7 cellular contexts compared by ENCODE assay signal in the genomic region with DNA sequence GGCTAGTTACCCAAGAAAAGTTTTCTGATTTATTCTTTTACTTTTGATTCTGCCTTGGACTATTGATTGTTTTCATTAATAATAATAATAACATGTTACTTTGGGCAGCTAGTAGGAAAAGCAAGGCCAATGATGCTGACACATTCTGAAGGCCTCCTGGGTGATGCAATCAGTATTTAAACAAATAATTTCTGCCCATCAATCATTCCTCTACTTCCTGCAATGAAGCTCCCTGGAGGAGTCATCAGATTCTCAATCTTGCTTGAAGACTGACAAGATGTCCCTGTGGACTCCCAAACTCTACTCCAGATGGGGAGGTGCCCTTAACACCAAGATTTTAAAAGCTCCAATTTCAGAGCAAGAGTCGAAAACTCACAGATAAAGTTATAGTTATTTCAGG. TPM values are rescaled to one million over a fixed set of nuclear protein-coding genes. Genes with fewer than 3 reads are reported as not detected.
DNase-seq lines count a peak whose midpoint lies in the region; ATAC-seq and TF ChIP-seq lines count a peak whose summit lies in the region.

A gene with protein sequence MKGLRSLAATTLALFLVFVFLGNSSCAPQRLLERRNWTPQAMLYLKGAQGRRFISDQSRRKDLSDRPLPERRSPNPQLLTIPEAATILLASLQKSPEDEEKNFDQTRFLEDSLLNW (plus strand): TSS at position 244 of the 400 bp plus-strand sequence. CDS start 177 bp downstream, outside the sequence.

- H3K4me1 ChIP-seq in HEK293 (ENCODE audit: control insufficient read depth, insufficient read depth, low read length) (peaks cover 8% of the 10 kb centered on the region; the same call in 1 of the 2 replicates), heart right ventricle (peaks cover 0 to 25% (median 16%) of the 10 kb centered on the region in 9 donors), spleen (peaks cover 0 to 23% (median 17%) of the 10 kb centered on the region in 6 donors)

- 87 to 98% methylated on average over 1 of the region's 1 CpG for WGBS in heart right ventricle, 2 donors
- WGBS in spleen, 5 donors = 88 to 96% (median 93%) methylated on average over 1 of the region's 1 CpG

- H3K4me3 ChIP-seq in HEK293 (ENCODE audit: low read depth, low read length) (peak within 1 kb of the TSS; percentile 72), WI38 (ENCODE audit: low read depth, low read length) (peak within 1 kb of the TSS; percentile 57), heart right ventricle (peak within 1 kb of the TSS; percentile 53 to 93 (median 70)), spleen (peak within 1 kb of the TSS in 6 of 8 donors; percentile 48 to 85 (median 58))

- H3K27ac ChIP-seq in HEK293 (ENCODE audit: extremely low read depth, low read depth, low read length) (no peak within 1 kb of the TSS), heart right ventricle (peak within 1 kb of the TSS in 4 of 10 donors; percentile 81 to 86 (median 85)), spleen (no peak within 1 kb of the TSS)

- TF ChIP-seq POLR2A in spleen (IDR thresholded peaks at IDR 0.05) = no peak

- peaks cover 0 to 51% (median 0%) of the 10 kb centered on the region in 7 donors for H3K27me3 ChIP-seq in heart right ventricle
- H3K27me3 ChIP-seq in spleen (replicated peaks in 1 of 7) = peaks cover 0 to 41% (median 10%) of the 10 kb centered on the region in 7 donors

- TF ChIP-seq CTCF in HEK293 (tag by site-specific recombination; IDR thresholded peaks at IDR 0.05) (no peak), WI38 (IDR thresholded peaks at IDR 0.05; ENCODE audit: low read depth, low read length) (no peak), heart right ventricle (IDR thresholded peaks at IDR 0.05) (no peak), spleen (IDR thresholded peaks at IDR 0.05 in 8 of 11, conservative IDR thresholded peaks at IDR 0.05 in 3 of 11) (no peak)

- DNase-seq in heart right ventricle = no peak
- DNase-seq in spleen = no peak
- DNase-seq in sciatic nerve (ENCODE audit: low spot score) = no peak
- no peak for DNase-seq in stimulated activated CD8-positive, alpha-beta memory T cell treated with anti-CD3 and anti-CD28 coated beads, Interleukin-4, amount 100 ng/mL, for 48 hours
- no peak for DNase-seq in H4 (ENCODE audit: low spot score)

- ATAC-seq in heart right ventricle (no peak), sciatic nerve (no peak)

- POLR2A ChIA-PET in HEK293 (lab: Yijun Ruan, JAX) = interaction anchor here (2.3 to 2.7 kb wide), 2 partner anchors 25 to 132 kb away, joined by 10 to 13 read pairs; a partner anchor contains a TSS

- H3K9me3 ChIP-seq in HEK293 (ENCODE audit: control insufficient read depth, insufficient read depth, low read depth, low read length) (no peaks in the 10 kb centered on the region; the same call in 1 of the 2 replicates), heart right ventricle (peaks cover 0 to 9% (median 0%) of the 10 kb centered on the region in 11 donors), spleen (peaks cover 0 to 12% (median 2%) of the 10 kb centered on the region in 8 donors)

- CTCF ChIA-PET in HEK293 (lab: Yijun Ruan, JAX) = interaction anchor here (0.9 kb wide), 1 partner anchor 20 kb away, joined by 4 read pairs; no protein-coding TSS in a partner anchor

- intact Hi-C loops in heart right ventricle (cut with DNase I) = no loop called here
- intact Hi-C loops in spleen (cut with DNase I; ENCODE audit: low total_unique reads) = no loop called here
- intact Hi-C loops in sciatic nerve (cut with DNase I) = no loop called here

- H3K36me3 ChIP-seq in HEK293 (ENCODE audit: control insufficient read depth in 2 of 2, insufficient read depth in 1 of 2, low read length in 2 of 2) = no peaks in the 10 kb centered on the region
- H3K36me3 ChIP-seq in heart right ventricle = no peaks in the 10 kb centered on the region
- H3K36me3 ChIP-seq in spleen = no peaks in the 10 kb centered on the region

TF ChIP-seq in HEK293, 187 proteins besides CTCF, POLR2A, EP300 and RAD21 (continues in another document):
- no peak for TF ChIP-seq ZSCAN16 (tag by site-specific recombination; IDR thresholded peaks at IDR 0.05)
- TF ChIP-seq, protein P1, sequence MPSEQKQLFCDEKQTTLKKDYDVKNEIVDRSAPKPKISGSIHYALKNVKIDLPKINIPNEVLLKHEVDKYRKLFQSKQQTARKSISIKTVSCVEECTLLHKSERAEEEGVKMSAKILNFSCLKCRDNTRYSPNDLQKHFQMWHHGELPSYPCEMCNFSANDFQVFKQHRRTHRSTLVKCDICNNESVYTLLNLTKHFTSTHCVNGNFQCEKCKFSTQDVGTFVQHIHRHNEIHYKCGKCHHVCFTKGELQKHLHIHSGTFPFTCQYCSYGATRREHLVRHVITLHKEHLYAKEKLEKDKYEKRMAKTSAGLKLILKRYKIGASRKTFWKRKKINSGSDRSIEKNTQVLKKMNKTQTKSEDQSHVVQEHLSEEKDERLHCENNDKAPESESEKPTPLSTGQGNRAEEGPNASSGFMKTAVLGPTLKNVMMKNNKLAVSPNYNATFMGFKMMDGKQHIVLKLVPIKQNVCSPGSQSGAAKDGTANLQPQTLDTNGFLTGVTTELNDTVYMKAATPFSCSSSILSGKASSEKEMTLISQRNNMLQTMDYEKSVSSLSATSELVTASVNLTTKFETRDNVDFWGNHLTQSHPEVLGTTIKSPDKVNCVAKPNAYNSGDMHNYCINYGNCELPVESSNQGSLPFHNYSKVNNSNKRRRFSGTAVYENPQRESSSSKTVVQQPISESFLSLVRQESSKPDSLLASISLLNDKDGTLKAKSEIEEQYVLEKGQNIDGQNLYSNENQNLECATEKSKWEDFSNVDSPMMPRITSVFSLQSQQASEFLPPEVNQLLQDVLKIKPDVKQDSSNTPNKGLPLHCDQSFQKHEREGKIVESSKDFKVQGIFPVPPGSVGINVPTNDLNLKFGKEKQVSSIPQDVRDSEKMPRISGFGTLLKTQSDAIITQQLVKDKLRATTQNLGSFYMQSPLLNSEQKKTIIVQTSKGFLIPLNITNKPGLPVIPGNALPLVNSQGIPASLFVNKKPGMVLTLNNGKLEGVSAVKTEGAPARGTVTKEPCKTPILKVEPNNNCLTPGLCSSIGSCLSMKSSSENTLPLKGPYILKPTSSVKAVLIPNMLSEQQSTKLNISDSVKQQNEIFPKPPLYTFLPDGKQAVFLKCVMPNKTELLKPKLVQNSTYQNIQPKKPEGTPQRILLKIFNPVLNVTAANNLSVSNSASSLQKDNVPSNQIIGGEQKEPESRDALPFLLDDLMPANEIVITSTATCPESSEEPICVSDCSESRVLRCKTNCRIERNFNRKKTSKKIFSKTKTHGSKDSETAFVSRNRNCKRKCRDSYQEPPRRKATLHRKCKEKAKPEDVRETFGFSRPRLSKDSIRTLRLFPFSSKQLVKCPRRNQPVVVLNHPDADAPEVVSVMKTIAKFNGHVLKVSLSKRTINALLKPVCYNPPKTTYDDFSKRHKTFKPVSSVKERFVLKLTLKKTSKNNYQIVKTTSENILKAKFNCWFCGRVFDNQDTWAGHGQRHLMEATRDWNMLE (tag by site-specific recombination; conservative IDR thresholded peaks at IDR 0.05; ENCODE audit: low read depth) = no peak
- TF ChIP-seq ZNF677 (tag by site-specific recombination; IDR thresholded peaks at IDR 0.05) = no peak
- no peak for TF ChIP-seq GLIS2 (tag by site-specific recombination; IDR thresholded peaks at IDR 0.05)
- 0 out of 2 replicates have a peak, but pooled peaks have one; percentile 18 for TF ChIP-seq ZNF629 (tag by site-specific recombination; IDR thresholded peaks at IDR 0.05)
- no peak for TF ChIP-seq MZF1 (tag by site-specific recombination; IDR thresholded peaks at IDR 0.05; ENCODE audit: borderline replicate concordance)
- TF ChIP-seq ZNF473 (tag by site-specific recombination; IDR thresholded peaks at IDR 0.05) = no peak
- TF ChIP-seq SP2 (tag by site-specific recombination; IDR thresholded peaks at IDR 0.05) = 0 out of 2 replicates have a peak, but pooled peaks have one; percentile 7
- no peak for TF ChIP-seq SCRT2 (tag by site-specific recombination; IDR thresholded peaks at IDR 0.05)
- TF ChIP-seq, protein P2, sequence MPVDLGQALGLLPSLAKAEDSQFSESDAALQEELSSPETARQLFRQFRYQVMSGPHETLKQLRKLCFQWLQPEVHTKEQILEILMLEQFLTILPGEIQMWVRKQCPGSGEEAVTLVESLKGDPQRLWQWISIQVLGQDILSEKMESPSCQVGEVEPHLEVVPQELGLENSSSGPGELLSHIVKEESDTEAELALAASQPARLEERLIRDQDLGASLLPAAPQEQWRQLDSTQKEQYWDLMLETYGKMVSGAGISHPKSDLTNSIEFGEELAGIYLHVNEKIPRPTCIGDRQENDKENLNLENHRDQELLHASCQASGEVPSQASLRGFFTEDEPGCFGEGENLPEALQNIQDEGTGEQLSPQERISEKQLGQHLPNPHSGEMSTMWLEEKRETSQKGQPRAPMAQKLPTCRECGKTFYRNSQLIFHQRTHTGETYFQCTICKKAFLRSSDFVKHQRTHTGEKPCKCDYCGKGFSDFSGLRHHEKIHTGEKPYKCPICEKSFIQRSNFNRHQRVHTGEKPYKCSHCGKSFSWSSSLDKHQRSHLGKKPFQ (tag by site-specific recombination; IDR thresholded peaks at IDR 0.05) = no peak
- TF ChIP-seq ZBTB1 (tag by site-specific recombination; IDR thresholded peaks at IDR 0.05) = no peak
- TF ChIP-seq, protein P3, sequence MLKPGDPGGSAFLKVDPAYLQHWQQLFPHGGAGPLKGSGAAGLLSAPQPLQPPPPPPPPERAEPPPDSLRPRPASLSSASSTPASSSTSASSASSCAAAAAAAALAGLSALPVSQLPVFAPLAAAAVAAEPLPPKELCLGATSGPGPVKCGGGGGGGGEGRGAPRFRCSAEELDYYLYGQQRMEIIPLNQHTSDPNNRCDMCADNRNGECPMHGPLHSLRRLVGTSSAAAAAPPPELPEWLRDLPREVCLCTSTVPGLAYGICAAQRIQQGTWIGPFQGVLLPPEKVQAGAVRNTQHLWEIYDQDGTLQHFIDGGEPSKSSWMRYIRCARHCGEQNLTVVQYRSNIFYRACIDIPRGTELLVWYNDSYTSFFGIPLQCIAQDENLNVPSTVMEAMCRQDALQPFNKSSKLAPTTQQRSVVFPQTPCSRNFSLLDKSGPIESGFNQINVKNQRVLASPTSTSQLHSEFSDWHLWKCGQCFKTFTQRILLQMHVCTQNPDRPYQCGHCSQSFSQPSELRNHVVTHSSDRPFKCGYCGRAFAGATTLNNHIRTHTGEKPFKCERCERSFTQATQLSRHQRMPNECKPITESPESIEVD (tag by site-specific recombination; IDR thresholded peaks at IDR 0.05) = no peak

RNA-seq across cellular contexts. Expression of the gene that starts here (rescaled TPM):
- 10 to 100 TPM; 10.1 to 21.5 (median 16.3) TPM for total RNA-seq in heart right ventricle
- 10 to 100 TPM in 1 of 2 donors, 1 to 10 TPM in 1; 1.7 to 11.2 TPM for polyA plus RNA-seq in heart right ventricle
- 1 to 10 TPM in 2 of 7 donors, under 1 TPM in 4, not detected in 1; 0.44 to 1.3 (median 0.69) TPM for total RNA-seq in spleen
- under 1 TPM; 0.15 to 0.53 (median 0.38) TPM for polyA plus RNA-seq in spleen
- 1.3 TPM for total RNA-seq in sciatic nerve
- 0.21 and 1.3 TPM in 2 replicates for total RNA-seq in H4 (2014; rRNA removed; shearing (Covaris generic))
